Comparison of ENCODE assay signal across 2 cellular contexts in genomic region chr17:7667616-7668406, GRCh38.
TF ChIP-seq lines count a peak whose summit lies in the region.

No MANE protein-coding gene starts in this region.

TF ChIP-seq in WTC11, 78 proteins besides CTCF, POLR2A, EP300 and RAD21:
- no peak for TF ChIP-seq OVOL2 (CRISPR knock-in tag; IDR thresholded peaks at IDR 0.05; ENCODE audit: borderline replicate concordance)
- no peak for TF ChIP-seq JAZF1 (CRISPR knock-in tag; IDR thresholded peaks at IDR 0.05)
- no peak for TF ChIP-seq SMAD3 (CRISPR knock-in tag; IDR thresholded peaks at IDR 0.05; ENCODE audit: borderline replicate concordance)
- no peak for TF ChIP-seq RORB (CRISPR knock-in tag; IDR thresholded peaks at IDR 0.05)
- TF ChIP-seq, protein P1, sequence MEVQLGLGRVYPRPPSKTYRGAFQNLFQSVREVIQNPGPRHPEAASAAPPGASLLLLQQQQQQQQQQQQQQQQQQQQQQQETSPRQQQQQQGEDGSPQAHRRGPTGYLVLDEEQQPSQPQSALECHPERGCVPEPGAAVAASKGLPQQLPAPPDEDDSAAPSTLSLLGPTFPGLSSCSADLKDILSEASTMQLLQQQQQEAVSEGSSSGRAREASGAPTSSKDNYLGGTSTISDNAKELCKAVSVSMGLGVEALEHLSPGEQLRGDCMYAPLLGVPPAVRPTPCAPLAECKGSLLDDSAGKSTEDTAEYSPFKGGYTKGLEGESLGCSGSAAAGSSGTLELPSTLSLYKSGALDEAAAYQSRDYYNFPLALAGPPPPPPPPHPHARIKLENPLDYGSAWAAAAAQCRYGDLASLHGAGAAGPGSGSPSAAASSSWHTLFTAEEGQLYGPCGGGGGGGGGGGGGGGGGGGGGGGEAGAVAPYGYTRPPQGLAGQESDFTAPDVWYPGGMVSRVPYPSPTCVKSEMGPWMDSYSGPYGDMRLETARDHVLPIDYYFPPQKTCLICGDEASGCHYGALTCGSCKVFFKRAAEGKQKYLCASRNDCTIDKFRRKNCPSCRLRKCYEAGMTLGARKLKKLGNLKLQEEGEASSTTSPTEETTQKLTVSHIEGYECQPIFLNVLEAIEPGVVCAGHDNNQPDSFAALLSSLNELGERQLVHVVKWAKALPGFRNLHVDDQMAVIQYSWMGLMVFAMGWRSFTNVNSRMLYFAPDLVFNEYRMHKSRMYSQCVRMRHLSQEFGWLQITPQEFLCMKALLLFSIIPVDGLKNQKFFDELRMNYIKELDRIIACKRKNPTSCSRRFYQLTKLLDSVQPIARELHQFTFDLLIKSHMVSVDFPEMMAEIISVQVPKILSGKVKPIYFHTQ (CRISPR knock-in tag; IDR thresholded peaks at IDR 0.05), result no peak
- TF ChIP-seq, protein P2, sequence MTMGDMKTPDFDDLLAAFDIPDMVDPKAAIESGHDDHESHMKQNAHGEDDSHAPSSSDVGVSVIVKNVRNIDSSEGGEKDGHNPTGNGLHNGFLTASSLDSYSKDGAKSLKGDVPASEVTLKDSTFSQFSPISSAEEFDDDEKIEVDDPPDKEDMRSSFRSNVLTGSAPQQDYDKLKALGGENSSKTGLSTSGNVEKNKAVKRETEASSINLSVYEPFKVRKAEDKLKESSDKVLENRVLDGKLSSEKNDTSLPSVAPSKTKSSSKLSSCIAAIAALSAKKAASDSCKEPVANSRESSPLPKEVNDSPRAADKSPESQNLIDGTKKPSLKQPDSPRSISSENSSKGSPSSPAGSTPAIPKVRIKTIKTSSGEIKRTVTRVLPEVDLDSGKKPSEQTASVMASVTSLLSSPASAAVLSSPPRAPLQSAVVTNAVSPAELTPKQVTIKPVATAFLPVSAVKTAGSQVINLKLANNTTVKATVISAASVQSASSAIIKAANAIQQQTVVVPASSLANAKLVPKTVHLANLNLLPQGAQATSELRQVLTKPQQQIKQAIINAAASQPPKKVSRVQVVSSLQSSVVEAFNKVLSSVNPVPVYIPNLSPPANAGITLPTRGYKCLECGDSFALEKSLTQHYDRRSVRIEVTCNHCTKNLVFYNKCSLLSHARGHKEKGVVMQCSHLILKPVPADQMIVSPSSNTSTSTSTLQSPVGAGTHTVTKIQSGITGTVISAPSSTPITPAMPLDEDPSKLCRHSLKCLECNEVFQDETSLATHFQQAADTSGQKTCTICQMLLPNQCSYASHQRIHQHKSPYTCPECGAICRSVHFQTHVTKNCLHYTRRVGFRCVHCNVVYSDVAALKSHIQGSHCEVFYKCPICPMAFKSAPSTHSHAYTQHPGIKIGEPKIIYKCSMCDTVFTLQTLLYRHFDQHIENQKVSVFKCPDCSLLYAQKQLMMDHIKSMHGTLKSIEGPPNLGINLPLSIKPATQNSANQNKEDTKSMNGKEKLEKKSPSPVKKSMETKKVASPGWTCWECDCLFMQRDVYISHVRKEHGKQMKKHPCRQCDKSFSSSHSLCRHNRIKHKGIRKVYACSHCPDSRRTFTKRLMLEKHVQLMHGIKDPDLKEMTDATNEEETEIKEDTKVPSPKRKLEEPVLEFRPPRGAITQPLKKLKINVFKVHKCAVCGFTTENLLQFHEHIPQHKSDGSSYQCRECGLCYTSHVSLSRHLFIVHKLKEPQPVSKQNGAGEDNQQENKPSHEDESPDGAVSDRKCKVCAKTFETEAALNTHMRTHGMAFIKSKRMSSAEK (CRISPR knock-in tag; IDR thresholded peaks at IDR 0.05; ENCODE audit: borderline replicate concordance), result 0 out of 2 replicates have a peak, but pooled peaks have one; percentile 4
- TF ChIP-seq GTF2I (CRISPR knock-in tag; conservative IDR thresholded peaks at IDR 0.05), result no peak
TF ChIP-seq in WTC11: peak in this region for 1.

TF ChIP-seq in HepG2, 621 proteins besides CTCF, POLR2A, EP300 and RAD21:
- TF ChIP-seq CHD2 (IDR thresholded peaks at IDR 0.05; ENCODE audit: low read depth, low read length), result no peak
- TF ChIP-seq HDAC1 (CRISPR knock-in tag; IDR thresholded peaks at IDR 0.05), result no peak
- 0 out of 2 replicates have a peak, but pooled peaks have one; percentile 7 for TF ChIP-seq POLR2G (IDR thresholded peaks at IDR 0.05; ENCODE audit: low read depth, low read length)
- TF ChIP-seq AGO2 (optimal IDR thresholded peaks at IDR 0.05; ENCODE audit: low read depth, low read length), result peak; percentile 34
